In the genomic region with DNA sequence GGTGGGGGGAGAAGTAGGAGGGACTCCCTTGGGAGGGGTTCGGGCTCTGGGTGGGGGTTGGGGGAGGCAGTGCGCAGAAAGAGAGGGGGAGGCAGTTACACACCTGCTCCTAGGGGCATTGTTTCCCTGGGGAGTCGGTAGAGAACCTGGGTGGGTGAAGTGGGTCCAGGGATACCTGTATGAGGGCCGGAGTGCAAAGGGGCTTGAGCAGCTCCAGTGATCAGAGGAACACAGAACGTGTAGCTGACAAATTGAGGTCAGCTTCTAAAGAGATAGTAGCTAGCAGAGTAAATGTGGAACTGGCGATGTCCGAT, we compare ENCODE assay signal across 9 cellular contexts. TPM values are rescaled to one million over a fixed set of nuclear protein-coding genes. Genes with fewer than 3 reads are reported as not detected.
A peak's percentile ranks its signal among the peaks of the same experiment; 100 is the strongest.
DNase-seq lines count a peak whose midpoint lies in the region; ATAC-seq and TF ChIP-seq lines count a peak whose summit lies in the region.
"Had no signal": no experiment of that assay in that cellular context is flagged by ENCODE, and none has a peak within 500 bp of the region (broad histone marks: within the 10 kb centered on the region; RNA-seq: fewer than 3 reads in every experiment).

No MANE protein-coding gene starts in this region.

- peaks cover 4 to 45% (median 12%) of the 10 kb centered on the region in 3 donors for H3K36me3 Mint-ChIP-seq in CD8-positive, alpha-beta memory T cell
- peaks cover 15% of the 10 kb centered on the region for H3K36me3 Mint-ChIP-seq in HFFc6 (ENCODE audit: low read depth)

- peak overlapping the region; percentile 98 for H3K9ac ChIP-seq in mesenchymal stem cell (ENCODE audit: low read length)

- no peaks in the 10 kb centered on the region for H3K27me3 Mint-ChIP-seq in CD8-positive, alpha-beta memory T cell
- no peaks in the 10 kb centered on the region; the same call in 1 of the 2 replicates for H3K27me3 Mint-ChIP-seq in HFFc6 (ENCODE audit: insufficient read depth)

- H3K23ac ChIP-seq in mesenchymal stem cell (ENCODE audit: low read length in 2 of 2) = no peak overlapping the region

- no peak for TF ChIP-seq CTCF in HFFc6 (IDR thresholded peaks at IDR 0.05)
- no peak for TF ChIP-seq CTCF in ascending aorta (IDR thresholded peaks at IDR 0.05)

- H2BK12ac ChIP-seq in mesenchymal stem cell (ENCODE audit: low read length in 2 of 2) = no peak overlapping the region

- WGBS in mesenchymal stem cell = 15% methylated on average over 7 of the region's 7 CpGs
- 0 to 1% methylated on average over 6 to 7 of the region's 7 CpGs for WGBS in aorta, 2 donors

- ATAC-seq in aorta (ENCODE audit: low FRiP score) (no peak), GM21390 (IDR thresholded peaks at IDR 0.05; ENCODE audit: unreplicated experiment) (no peak)

- H3K27ac Mint-ChIP-seq in CD8-positive, alpha-beta memory T cell = peak overlapping the region; percentile 94 to 98 (median 96)
- peak overlapping the region; percentile 76 for H3K27ac Mint-ChIP-seq in HFFc6

- peak overlapping the region; percentile 70 for H2AK5ac ChIP-seq in mesenchymal stem cell (ENCODE audit: low read length, severe bottlenecking)

- peaks cover 19% of the 10 kb centered on the region for H3K36me3 ChIP-seq in CD8-positive, alpha-beta memory T cell (ENCODE audit: insufficient read depth, low read length)
- H3K36me3 ChIP-seq in ascending aorta = peaks cover 19 to 41% of the 10 kb centered on the region in 2 donors
- peaks cover 28 to 34% of the 10 kb centered on the region in 2 experiments for H3K36me3 ChIP-seq in mesenchymal stem cell (ENCODE audit: control insufficient read depth in 1 of 2, insufficient read depth in 2 of 2, low read depth in 1 of 2, low read length in 2 of 2)
- peaks cover 2 to 5% of the 10 kb centered on the region in 2 donors for H3K36me3 ChIP-seq in aorta (ENCODE audit: control insufficient read depth in 1 of 2, insufficient read depth in 2 of 2, low read length in 1 of 2)

- no peak overlapping the region for H2AFZ ChIP-seq in mesenchymal stem cell (ENCODE audit: low read depth, low read length)

- no peak overlapping the region for H3K14ac ChIP-seq in mesenchymal stem cell (ENCODE audit: low read length in 2 of 2)

- intact Hi-C loops in ascending aorta (cut with DNase I) (loop anchor here (1.0 to 2.0 kb wide), 3 partner anchors 27 to 315 kb away; a partner anchor contains a TSS), aorta (cut with DNase I) (loop anchor here (5.0 to 10.0 kb wide), 3 partner anchors 82 to 229 kb away; a partner anchor contains a TSS)

- no peak for DNase-seq in CD8-positive, alpha-beta memory T cell
- DNase-seq in HFFc6 (no peak), ascending aorta (ENCODE audit: low spot score in 2 of 2) (no peak), mesenchymal stem cell (peak; percentile 29), aorta (no peak), NCI-H446 treated with DMSO at 0.1 percent for 48 hours (lab: John Stamatoyannopoulos, UW) (no peak), iPS-NIHi7 (ENCODE audit: extremely low spot score) (no peak)

- H4K8ac ChIP-seq in mesenchymal stem cell (ENCODE audit: low read length) = no peak overlapping the region

- H2BK120ac ChIP-seq in mesenchymal stem cell (ENCODE audit: low read depth, low read length) = no peak overlapping the region

- no peak overlapping the region for H4K91ac ChIP-seq in mesenchymal stem cell (ENCODE audit: low read length)

- H3K79me1 ChIP-seq in mesenchymal stem cell (replicated peaks; ENCODE audit: low read length, poor library complexity, severe bottlenecking) = peaks cover 16% of the 10 kb centered on the region

- POLR2A ChIA-PET in CD8-positive, alpha-beta memory T cell (lab: Charles Lee) = interaction anchor here (1.0 to 2.5 kb wide), 3 partner anchors 26 to 81 kb away, joined by 4 to 48 read pairs (median 17); a partner anchor contains a TSS

- CTCF ChIA-PET in CD8-positive, alpha-beta memory T cell (lab: Charles Lee) = interaction anchor here (0.9 to 11.1 kb wide), 11 partner anchors 9 to 105 kb away, joined by 3 to 118 read pairs (median 8); a partner anchor contains a TSS

- H2BK5ac ChIP-seq in mesenchymal stem cell (ENCODE audit: low read depth, low read length, poor library complexity, severe bottlenecking) = no peak overlapping the region

- no peaks in the 10 kb centered on the region for H3K9me3 Mint-ChIP-seq in CD8-positive, alpha-beta memory T cell
- H3K9me3 Mint-ChIP-seq in HFFc6 = no peaks in the 10 kb centered on the region

- H3K4me2 ChIP-seq in mesenchymal stem cell (ENCODE audit: low read length, poor library complexity, severe bottlenecking) = peak overlapping the region; percentile 75

- H3K27me3 ChIP-seq in CD8-positive, alpha-beta memory T cell (ENCODE audit: insufficient read depth, low read length, poor library complexity, severe bottlenecking) = no peaks in the 10 kb centered on the region
- no peaks in the 10 kb centered on the region for H3K27me3 ChIP-seq in ascending aorta
- H3K27me3 ChIP-seq in mesenchymal stem cell (ENCODE audit: control insufficient read depth in 1 of 2, insufficient read depth in 1 of 2, low read length in 2 of 2) = no peaks in the 10 kb centered on the region
- no peaks in the 10 kb centered on the region for H3K27me3 ChIP-seq in aorta (ENCODE audit: control insufficient read depth in 1 of 2, insufficient read depth in 2 of 2, low read length in 1 of 2)

- H3K4ac ChIP-seq in mesenchymal stem cell (ENCODE audit: low read depth in 1 of 2, low read length in 2 of 2) = no peak overlapping the region

- H3K27ac ChIP-seq in CD8-positive, alpha-beta memory T cell (ENCODE audit: low read depth, low read length) = peak overlapping the region; percentile 89
- H3K27ac ChIP-seq in ascending aorta = peak overlapping the region; percentile 97 to 98
- H3K27ac ChIP-seq in mesenchymal stem cell (ENCODE audit: low read length, poor library complexity, severe bottlenecking) = peak overlapping the region; percentile 70
- H3K27ac ChIP-seq in aorta (ENCODE audit: low read depth in 1 of 2, low read length in 2 of 2) = peak overlapping the region; percentile 83 to 99

- H3K18ac ChIP-seq in mesenchymal stem cell (ENCODE audit: low read depth in 1 of 2, low read length in 2 of 2) = no peak overlapping the region

- H3K4me3 Mint-ChIP-seq in CD8-positive, alpha-beta memory T cell = peak overlapping the region; percentile 90 to 97 (median 95)
- H3K4me3 Mint-ChIP-seq in HFFc6 = peak overlapping the region; percentile 92

- peaks cover 18% of the 10 kb centered on the region for H3K4me1 ChIP-seq in CD8-positive, alpha-beta memory T cell (ENCODE audit: insufficient read depth, low read length)
- H3K4me1 ChIP-seq in ascending aorta (peaks cover 3 to 9% of the 10 kb centered on the region in 2 donors), mesenchymal stem cell (ENCODE audit: control insufficient read depth, insufficient read depth, low read depth, low read length) (peaks cover 11% of the 10 kb centered on the region), aorta (ENCODE audit: control insufficient read depth in 1 of 2, insufficient read depth in 2 of 2, low read length in 2 of 2) (no peaks in the 10 kb centered on the region)

- H2BK15ac ChIP-seq in mesenchymal stem cell (ENCODE audit: low read depth, poor library complexity, severe bottlenecking) = no peak overlapping the region

- H3K9me3 ChIP-seq in CD8-positive, alpha-beta memory T cell (ENCODE audit: low read length) = no peaks in the 10 kb centered on the region
- H3K9me3 ChIP-seq in ascending aorta (no peaks in the 10 kb centered on the region), mesenchymal stem cell (ENCODE audit: control insufficient read depth, low read length) (no peaks in the 10 kb centered on the region), aorta (ENCODE audit: control insufficient read depth, low read length) (no peaks in the 10 kb centered on the region)

- peaks cover 27 to 38% (median 29%) of the 10 kb centered on the region in 3 donors for H3K4me1 Mint-ChIP-seq in CD8-positive, alpha-beta memory T cell
- H3K4me1 Mint-ChIP-seq in HFFc6 (ENCODE audit: low read depth) = peaks cover 50% of the 10 kb centered on the region

- peak overlapping the region; percentile 29 for H3K4me3 ChIP-seq in CD8-positive, alpha-beta memory T cell (ENCODE audit: low read length)
- H3K4me3 ChIP-seq in ascending aorta = peak overlapping the region; percentile 83 to 85
- H3K4me3 ChIP-seq in mesenchymal stem cell (ENCODE audit: insufficient read depth in 1 of 2, low read depth in 1 of 2, low read length in 2 of 2) = peak overlapping the region; percentile 77 to 85
- H3K4me3 ChIP-seq in aorta (ENCODE audit: low read length in 2 of 2) = peak overlapping the region; percentile 88

RNA-seq across cellular contexts. Expression of a gene that starts 0.4 kb away (rescaled TPM):
- total RNA-seq in CD8-positive, alpha-beta memory T cell = 10 to 100 TPM; 72.3 to 78.2 TPM
- 16.1 TPM for polyA plus RNA-seq in CD8-positive, alpha-beta memory T cell
- 10 to 100 TPM; 37.6 to 59.1 (median 44.2) TPM for total RNA-seq in HFFc6 (2021; fragmentation: NEBNext Ultra II Directional; extraction: Animal tissue kit (Norgen Biotek cat#: 25700))
- total RNA-seq in ascending aorta = 277 TPM
- 38.9 TPM for polyA plus RNA-seq in mesenchymal stem cell (2013, experiment 1 of 2)
- 37.6 TPM for polyA plus RNA-seq in mesenchymal stem cell (2013, experiment 2 of 2)
- total RNA-seq in aorta = 10 to 100 TPM; 41.0 to 44.6 TPM
- 10 to 100 TPM; 15.0 to 19.9 TPM for polyA plus RNA-seq in aorta

RNA-seq across cellular contexts. Expression of a gene that starts 18.2 kb away (rescaled TPM):
- under 1 TPM; 0.55 to 0.70 TPM for total RNA-seq in CD8-positive, alpha-beta memory T cell
- polyA plus RNA-seq in CD8-positive, alpha-beta memory T cell = not detected
- total RNA-seq in HFFc6 (2021; fragmentation: NEBNext Ultra II Directional; extraction: Animal tissue kit (Norgen Biotek cat#: 25700)) = under 1 TPM in 1 of 6 experiments, not detected in 5; 0.20 TPM
- 12.2 TPM for total RNA-seq in ascending aorta
- polyA plus RNA-seq in mesenchymal stem cell (2013, experiment 1 of 2) = not detected
- not detected for polyA plus RNA-seq in mesenchymal stem cell (2013, experiment 2 of 2)
- 1 to 10 TPM; 2.2 to 3.1 TPM for total RNA-seq in aorta
- 10 to 100 TPM in 1 of 2 donors, under 1 TPM in 1; 0.61 to 24.8 TPM for polyA plus RNA-seq in aorta
- total RNA-seq: RPMI7951 had no signal

RNA-seq across cellular contexts. Expression of a gene that starts 26.5 kb away (rescaled TPM):
- total RNA-seq in CD8-positive, alpha-beta memory T cell = 10 to 100 TPM; 58.7 to 59.2 TPM
- polyA plus RNA-seq in CD8-positive, alpha-beta memory T cell = 250 TPM
- total RNA-seq in HFFc6 (2021; fragmentation: NEBNext Ultra II Directional; extraction: Animal tissue kit (Norgen Biotek cat#: 25700)) = 10 to 100 TPM; 44.4 to 77.8 (median 53.4) TPM
- total RNA-seq in ascending aorta (19.8 TPM), aorta (10 to 100 TPM; 49.3 to 52.7 TPM)
- polyA plus RNA-seq in mesenchymal stem cell (2013, experiment 1 of 2) = 143 TPM
- polyA plus RNA-seq in mesenchymal stem cell (2013, experiment 2 of 2) = 147 TPM
- polyA plus RNA-seq in aorta = 100 to 1,000 TPM in 1 of 2 donors, 10 to 100 TPM in 1; 93.6 to 214 TPM

RNA-seq across cellular contexts. Expression of a gene that starts 28.2 kb away (rescaled TPM):
- 1 to 10 TPM; 6.4 TPM for total RNA-seq in CD8-positive, alpha-beta memory T cell
- 0.07 TPM for polyA plus RNA-seq in CD8-positive, alpha-beta memory T cell
- total RNA-seq in HFFc6 (2021; fragmentation: NEBNext Ultra II Directional; extraction: Animal tissue kit (Norgen Biotek cat#: 25700)) = 1 to 10 TPM; 1.3 to 2.4 (median 1.6) TPM
- total RNA-seq in ascending aorta (not detected), aorta (1 to 10 TPM in 1 of 2 donors, under 1 TPM in 1; 0.39 to 5.8 TPM)
- 6.4 TPM for polyA plus RNA-seq in mesenchymal stem cell (2013, experiment 1 of 2)
- 6.0 TPM for polyA plus RNA-seq in mesenchymal stem cell (2013, experiment 2 of 2)
- 1 to 10 TPM in 1 of 2 donors, not detected in 1; 1.2 TPM for polyA plus RNA-seq in aorta

Comparison
In these comparisons a context has a peak if more than half of its experiments do, and no peak if none do; other contexts are left out.
1. H3K4me3 ChIP-seq: peak in every context shown above with its lines; median percentile 88 in aorta; 84 in ascending aorta; 81 in mesenchymal stem cell; 29 in CD8-positive, alpha-beta memory T cell.